13 cellular contexts compared by ENCODE assay signal in the genomic region with DNA sequence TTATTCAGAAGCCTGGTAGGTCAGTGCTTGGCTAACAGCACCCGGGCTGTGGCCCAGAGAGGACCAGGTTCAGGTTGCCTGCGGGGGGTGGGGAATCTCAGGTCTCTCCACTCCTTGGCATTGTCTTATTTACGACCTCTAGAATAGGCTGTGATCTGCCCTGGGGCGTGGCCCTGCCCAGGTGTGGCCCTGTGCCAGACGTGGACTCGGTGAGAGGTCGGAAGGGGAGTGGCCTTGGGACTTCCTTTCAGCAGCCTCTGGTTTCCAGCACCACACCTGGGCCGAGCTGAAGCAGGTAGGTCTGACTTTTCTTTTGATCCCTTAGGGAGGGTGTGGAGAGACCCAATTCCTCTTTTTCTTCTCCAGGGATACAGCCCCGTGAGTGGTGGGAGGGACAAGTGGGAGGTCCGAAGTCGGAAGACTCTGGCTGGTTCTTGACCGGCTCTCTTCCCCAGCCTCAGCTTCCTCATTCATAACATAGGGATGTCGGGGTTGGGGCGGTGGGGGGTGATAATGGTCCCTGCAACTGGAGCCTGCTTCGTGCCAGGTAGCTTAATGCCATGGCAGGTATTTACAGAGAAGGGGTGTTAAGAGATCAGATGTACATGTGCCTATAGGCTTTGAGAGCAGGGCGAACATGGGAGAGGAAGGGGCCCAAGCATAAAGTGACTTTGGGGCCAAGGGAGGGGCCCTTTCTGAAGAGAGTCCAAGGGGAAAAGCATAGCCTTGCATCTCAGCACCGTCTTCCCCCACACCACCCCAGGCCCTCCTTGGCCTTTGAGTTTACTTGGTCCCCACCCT. TPM values are rescaled to one million over a fixed set of nuclear protein-coding genes. Genes with fewer than 3 reads are reported as not detected.
A peak's percentile ranks its signal among the peaks of the same experiment; 100 is the strongest.
DNase-seq lines count a peak whose midpoint lies in the region; ATAC-seq and TF ChIP-seq lines count a peak whose summit lies in the region.
"Had no signal": no experiment of that assay in that cellular context is flagged by ENCODE, and none has a peak within 500 bp of the region (broad histone marks: within the 10 kb centered on the region; RNA-seq: fewer than 3 reads in every experiment).

No MANE protein-coding gene starts in this region.

- no peak overlapping the region for H4K8ac ChIP-seq in mesenchymal stem cell (ENCODE audit: low read length)

- TF ChIP-seq EP300 in upper lobe of left lung (IDR thresholded peaks at IDR 0.05), result no peak

- H3K27me3 ChIP-seq in upper lobe of left lung, result no peaks in the 10 kb centered on the region
- peaks cover 0 to 20% of the 10 kb centered on the region in 2 experiments for H3K27me3 ChIP-seq in mesenchymal stem cell (ENCODE audit: control insufficient read depth in 1 of 2, insufficient read depth in 1 of 2, low read length in 2 of 2)
- no peaks in the 10 kb centered on the region for H3K27me3 ChIP-seq in ascending aorta
- H3K27me3 ChIP-seq: esophagus muscularis mucosa had no signal

- H3K9me3 ChIP-seq in upper lobe of left lung (no peaks in the 10 kb centered on the region), mesenchymal stem cell (ENCODE audit: control insufficient read depth, low read length) (no peaks in the 10 kb centered on the region), ascending aorta (no peaks in the 10 kb centered on the region)
- H3K9me3 ChIP-seq: esophagus muscularis mucosa had no signal

- H3K27ac ChIP-seq in upper lobe of left lung (no peak overlapping the region), mesenchymal stem cell (ENCODE audit: low read length, poor library complexity, severe bottlenecking) (no peak overlapping the region), ascending aorta (no peak overlapping the region)

- TF ChIP-seq POLR2A in upper lobe of left lung (IDR thresholded peaks at IDR 0.05), result peak in 1 of 4 donors; percentile 28

- H3K4me3 ChIP-seq in upper lobe of left lung, result peak overlapping the region in 3 of 4 donors; percentile 0 to 28 (median 25)
- H3K4me3 ChIP-seq in mesenchymal stem cell (ENCODE audit: insufficient read depth in 1 of 2, low read depth in 1 of 2, low read length in 2 of 2), result no peak overlapping the region
- no peak overlapping the region for H3K4me3 ChIP-seq in ascending aorta
- H3K4me3 ChIP-seq: esophagus muscularis mucosa had no signal

- no peak overlapping the region for H2BK120ac ChIP-seq in mesenchymal stem cell (ENCODE audit: low read depth, low read length)

- H2BK5ac ChIP-seq in mesenchymal stem cell (ENCODE audit: low read depth, low read length, poor library complexity, severe bottlenecking), result no peak overlapping the region

- H3K4ac ChIP-seq in mesenchymal stem cell (ENCODE audit: low read depth in 1 of 2, low read length in 2 of 2), result no peak overlapping the region

- peak; percentile 62 for DNase-seq in activated effector memory CD4-positive, alpha-beta T cell treated with anti-CD3 and anti-CD28 coated beads, Interleukin-2, amount 50 U/mL, for 16 hours
- no peak for DNase-seq in activated effector memory CD4-positive, alpha-beta T cell treated with Interleukin-2 at 50 U/mL for 16 hours
- peak; percentile 92 for DNase-seq in RPMI8226
- DNase-seq in kidney tubule cell (ENCODE audit: low spot score), result peak; percentile 57
- DNase-seq in upper lobe of left lung, result peak; percentile 83 to 88
- no peak for DNase-seq in mesenchymal stem cell
- no peak for DNase-seq in ascending aorta (ENCODE audit: low spot score in 2 of 2)
- no peak for DNase-seq in superior temporal gyrus (ENCODE audit: extremely low spot score)
- DNase-seq: activated CD8-positive, alpha-beta memory T cell treated with anti-CD3 and anti-CD28 coated beads for 24 hours; right cardiac atrium had no signal

- H2AFZ ChIP-seq in mesenchymal stem cell (ENCODE audit: low read depth, low read length), result no peak overlapping the region

- intact Hi-C loops in ascending aorta (cut with DNase I), result no loop called here

- no peak overlapping the region for H3K14ac ChIP-seq in mesenchymal stem cell (ENCODE audit: low read length in 2 of 2)

- H3K4me1 ChIP-seq in upper lobe of left lung, result peaks cover 0 to 4% (median 2%) of the 10 kb centered on the region in 4 donors
- H3K4me1 ChIP-seq in mesenchymal stem cell (ENCODE audit: control insufficient read depth, insufficient read depth, low read depth, low read length), result peaks cover 7% of the 10 kb centered on the region
- H3K4me1 ChIP-seq in ascending aorta, result peaks cover 2 to 12% of the 10 kb centered on the region in 2 donors

- H3K36me3 ChIP-seq in upper lobe of left lung, result no peaks in the 10 kb centered on the region
- no peaks in the 10 kb centered on the region for H3K36me3 ChIP-seq in mesenchymal stem cell (ENCODE audit: control insufficient read depth in 1 of 2, insufficient read depth in 2 of 2, low read depth in 1 of 2, low read length in 2 of 2)
- H3K36me3 ChIP-seq in ascending aorta, result no peaks in the 10 kb centered on the region
- H3K36me3 ChIP-seq: esophagus muscularis mucosa had no signal

- no peak overlapping the region for H2BK15ac ChIP-seq in mesenchymal stem cell (ENCODE audit: low read depth, poor library complexity, severe bottlenecking)

- no peak overlapping the region for H3K4me2 ChIP-seq in mesenchymal stem cell (ENCODE audit: low read length, poor library complexity, severe bottlenecking)

- WGBS in upper lobe of left lung, 2 donors, result 48 to 54% methylated on average over 13 to 17 of the region's 17 CpGs
- 76% methylated on average over 12 of the region's 17 CpGs for WGBS in mesenchymal stem cell

- H3K9ac ChIP-seq in mesenchymal stem cell (ENCODE audit: low read length), result no peak overlapping the region

- no peak overlapping the region for H3K23ac ChIP-seq in mesenchymal stem cell (ENCODE audit: low read length in 2 of 2)

- no peak overlapping the region for H3K18ac ChIP-seq in mesenchymal stem cell (ENCODE audit: low read depth in 1 of 2, low read length in 2 of 2)

- no peak overlapping the region for H4K91ac ChIP-seq in mesenchymal stem cell (ENCODE audit: low read length)

- H3K79me1 ChIP-seq in mesenchymal stem cell (replicated peaks; ENCODE audit: low read length, poor library complexity, severe bottlenecking), result no peaks in the 10 kb centered on the region

- H2BK12ac ChIP-seq in mesenchymal stem cell (ENCODE audit: low read length in 2 of 2), result no peak overlapping the region

- no peak overlapping the region for H2AK5ac ChIP-seq in mesenchymal stem cell (ENCODE audit: low read length, severe bottlenecking)

- TF ChIP-seq CTCF in upper lobe of left lung (IDR thresholded peaks at IDR 0.05) (no peak), ascending aorta (IDR thresholded peaks at IDR 0.05) (no peak)

- ATAC-seq in upper lobe of left lung (ENCODE audit: low FRiP score in 2 of 2), result peak; percentile 51 to 80

RNA-seq across cellular contexts. Expression of a gene that starts 16.5 kb away (rescaled TPM):
- total RNA-seq in upper lobe of left lung, result 10 to 100 TPM in 1 of 6 donors, 1 to 10 TPM in 5; 2.3 to 13.6 (median 7.0) TPM
- polyA plus RNA-seq in mesenchymal stem cell (2013, experiment 1 of 2), result 0.83 TPM
- polyA plus RNA-seq in mesenchymal stem cell (2013, experiment 2 of 2), result 0.88 TPM
- total RNA-seq in ascending aorta, result 30.4 TPM

RNA-seq across cellular contexts. Expression of a gene that starts 58.8 kb away (rescaled TPM):
- not detected for total RNA-seq in upper lobe of left lung
- not detected for polyA plus RNA-seq in mesenchymal stem cell (2013, experiment 1 of 2)
- polyA plus RNA-seq in mesenchymal stem cell (2013, experiment 2 of 2), result not detected
- not detected for total RNA-seq in ascending aorta
- total RNA-seq: A673, astrocyte, esophagus muscularis mucosa had no signal

Comparison
In these comparisons a context has a peak if more than half of its experiments do, and no peak if none do; other contexts are left out.
1. DNase-seq: peak in activated effector memory CD4-positive, alpha-beta T cell treated with anti-CD3 and anti-CD28 coated beads, Interleukin-2, amount 50 U/mL, for 16 hours (single experiment), RPMI8226 (single experiment), kidney tubule cell (single experiment) and upper lobe of left lung (2 of 2); none in activated effector memory CD4-positive, alpha-beta T cell treated with Interleukin-2 at 50 U/mL for 16 hours (single experiment), mesenchymal stem cell (single experiment), ascending aorta (0 of 2) and superior temporal gyrus (single experiment).
2. H3K4me3 ChIP-seq: peak in upper lobe of left lung (3 of 4); none in mesenchymal stem cell (0 of 2) and ascending aorta (0 of 2).